1 cellular context compared by ENCODE assay signal in genomic region chr12:89733579-89734201, GRCh38.
TF ChIP-seq lines count a peak whose summit lies in the region.

No MANE protein-coding gene starts in this region.

TF ChIP-seq in K562, 482 proteins besides CTCF, POLR2A, EP300 and RAD21 (continued from another document and continues in another):
- TF ChIP-seq ZBTB40 (IDR thresholded peaks at IDR 0.05) (0 out of 2 replicates have a peak, but pooled peaks have one; percentile 49), ZBTB40 (CRISPR knock-in tag; IDR thresholded peaks at IDR 0.05) (no peak), SMAD3 (CRISPR knock-in tag; conservative IDR thresholded peaks at IDR 0.05) (0 out of 2 replicates have a peak, but pooled peaks have one; percentile 25), FOXO4 (CRISPR knock-in tag; IDR thresholded peaks at IDR 0.05) (no peak), CXXC5 (CRISPR knock-in tag; IDR thresholded peaks at IDR 0.05) (0 out of 2 replicates have a peak, but pooled peaks have one; percentile 45), ZNF263 (CRISPR knock-in tag; IDR thresholded peaks at IDR 0.05; ENCODE audit: borderline replicate concordance) (no peak), XRCC4 (IDR thresholded peaks at IDR 0.05; ENCODE audit: extremely low read depth, insufficient read depth, insufficient read length) (no peak), POLR2B (IDR thresholded peaks at IDR 0.05; ENCODE audit: low read depth, partially characterized antibody) (no peak), EHMT2 (IDR thresholded peaks at IDR 0.05) (no peak), SMAD2 (IDR thresholded peaks at IDR 0.05; ENCODE audit: low read depth, low read length) (no peak), ZFPM2 (CRISPR knock-in tag; IDR thresholded peaks at IDR 0.05) (no peak), SREBF1 (IDR thresholded peaks at IDR 0.05; ENCODE audit: borderline replicate concordance, low read depth, low read length) (no peak), ZBTB9 (CRISPR knock-in tag; IDR thresholded peaks at IDR 0.05) (peak; percentile 83; the same call in 1 of the 2 replicates), PBX2 (CRISPR knock-in tag; IDR thresholded peaks at IDR 0.05; ENCODE audit: low read depth) (peak; percentile 52), PBX2 (tag; conservative IDR thresholded peaks at IDR 0.05; ENCODE audit: low read depth) (peak; percentile 28; the same call in 1 of the 2 replicates), SUPT5H (IDR thresholded peaks at IDR 0.05) (no peak), IRF1 (CRISPR knock-in tag; IDR thresholded peaks at IDR 0.05; ENCODE audit: borderline replicate concordance) (no peak), ZBTB5 (IDR thresholded peaks at IDR 0.05) (no peak), TCF3 (CRISPR knock-in tag; IDR thresholded peaks at IDR 0.05) (peak; percentile 78), SOX6 (IDR thresholded peaks at IDR 0.05) (peak; percentile 82), MAFG (tag; conservative IDR thresholded peaks at IDR 0.05) (no peak), SMARCE1 (IDR thresholded peaks at IDR 0.05) (peak; percentile 77; the same call in 1 of the 2 replicates), BHLHE40 (IDR thresholded peaks at IDR 0.05; ENCODE audit: low read length) (peak; percentile 39; the same call in 1 of the 2 replicates), ZNF239 (CRISPR knock-in tag; IDR thresholded peaks at IDR 0.05) (no peak), CBFB (CRISPR knock-in tag; IDR thresholded peaks at IDR 0.05) (0 out of 2 replicates have a peak, but pooled peaks have one; percentile 65), HDAC2 (IDR thresholded peaks at IDR 0.05) (peak; percentile 78; the same call in 1 of the 2 replicates), ZNF507 (tag; conservative IDR thresholded peaks at IDR 0.05) (no peak), ZNF76 (CRISPR knock-in tag; IDR thresholded peaks at IDR 0.05; ENCODE audit: borderline replicate concordance) (no peak), MAZ (CRISPR knock-in tag; conservative IDR thresholded peaks at IDR 0.05 in 1 of 2, IDR thresholded peaks at IDR 0.05 in 1 of 2) (peak; percentile 36 to 59; a peak in 2 of 4 replicates), HES1 (IDR thresholded peaks at IDR 0.05; ENCODE audit: low read depth) (peak; percentile 86), MLLT1 (IDR thresholded peaks at IDR 0.05) (peak in 1 of 2 experiments; percentile 86; a peak in 2 of 4 replicates), SNRNP70 (optimal IDR thresholded peaks at IDR 0.05; ENCODE audit: low read depth, low read length) (no peak), FOXP1 (CRISPR knock-in tag; IDR thresholded peaks at IDR 0.05) (no peak), MEIS2 (IDR thresholded peaks at IDR 0.05; ENCODE audit: partially characterized antibody) (peak; percentile 88), ZNF584 (CRISPR knock-in tag; IDR thresholded peaks at IDR 0.05; ENCODE audit: low read depth) (peak; percentile 45; the same call in 1 of the 2 replicates), DLX4 (CRISPR knock-in tag; IDR thresholded peaks at IDR 0.05) (no peak), ESRRA (IDR thresholded peaks at IDR 0.05; ENCODE audit: borderline replicate concordance, low read depth) (peak; percentile 93; the same call in 1 of the 2 replicates), ZNF324 (CRISPR knock-in tag; IDR thresholded peaks at IDR 0.05) (no peak), GATAD2B (IDR thresholded peaks at IDR 0.05; ENCODE audit: borderline replicate concordance) (no peak)
